ENCODE assay signal across 11 cellular contexts in the genomic region with DNA sequence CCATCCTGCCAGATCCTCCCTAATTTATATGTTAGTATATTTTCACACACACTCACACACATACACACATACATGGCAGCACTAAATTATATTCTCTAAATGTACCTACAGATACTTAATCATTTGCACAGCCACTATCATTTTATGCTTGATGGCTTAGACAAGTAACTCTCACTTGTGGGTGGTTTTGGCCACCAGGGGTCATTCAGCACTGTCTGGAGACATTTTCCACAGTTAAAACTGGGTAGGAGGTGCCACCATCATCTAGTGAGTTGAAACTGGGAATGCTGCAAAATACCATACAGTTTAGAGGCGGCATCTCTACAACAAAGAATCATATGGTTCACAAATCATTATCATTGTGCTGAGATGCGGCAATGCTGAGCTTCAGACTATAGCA.
"Had no signal": no experiment of that assay in that cellular context is flagged by ENCODE, and none has a peak within 500 bp of the region (broad histone marks: within the 10 kb centered on the region; RNA-seq: fewer than 3 reads in every experiment).

No MANE protein-coding gene starts in this region.

- H3K27me3 ChIP-seq: brain microvascular endothelial cell, ovary had no signal

- H3K9me3 ChIP-seq: ovary had no signal

- ATAC-seq: activated T-cell treated with anti-CD3 and anti-CD28 coated beads, Interleukin-2, amount 50 U/mL, for 72 hours; left lobe of liver; stimulated activated effector memory CD8-positive, alpha-beta T cell treated with anti-CD3 and anti-CD28 coated beads, Interleukin-12 subunit alpha, Interleukin-12 subunit beta, amount 100 ng/mL, for 72 hours had no signal

- DNase-seq: activated CD4-positive, alpha-beta T cell treated with anti-CD3 and anti-CD28 coated beads, Interleukin-2, amount 10 ng/mL, durations not matched to agents 7 days and 5 days; activated CD8-positive, alpha-beta memory T cell treated with anti-CD3 and anti-CD28 coated beads, Interleukin-2, amount 50 U/mL, for 48 hours; activated gamma-delta T cell; activated T-cell treated with anti-CD3 and anti-CD28 coated beads, Interleukin-2, amount 50 U/mL, for 72 hours; brain microvascular endothelial cell; effector memory CD4-positive, alpha-beta T cell; islet precursor cell; naive B cell; ovary had no signal

- H3K4me3 ChIP-seq: ovary had no signal

- H3K27ac ChIP-seq: brain microvascular endothelial cell, ovary had no signal

- H3K36me3 ChIP-seq: brain microvascular endothelial cell, ovary had no signal
